19 cellular contexts compared by ENCODE assay signal in the genomic region with DNA sequence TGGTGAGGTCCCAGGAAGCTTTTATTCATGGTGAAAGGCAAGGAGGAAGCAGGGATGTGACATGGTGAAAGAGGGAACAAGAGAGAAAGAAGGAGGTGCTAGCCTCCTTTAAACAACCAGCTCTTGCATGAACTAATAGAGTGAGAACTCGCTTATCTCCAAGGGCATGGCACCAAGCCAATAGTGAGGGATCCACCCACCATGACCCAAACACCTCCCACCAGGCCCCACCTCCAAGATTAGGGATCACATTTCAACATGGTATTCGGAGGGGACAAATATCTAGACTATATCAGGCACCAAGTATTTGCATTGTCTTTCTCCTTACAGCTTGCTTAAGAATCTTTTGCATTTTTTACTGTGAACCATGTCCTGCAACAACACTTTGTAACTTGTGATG.
A peak's percentile ranks its signal among the peaks of the same experiment; 100 is the strongest.
DNase-seq lines count a peak whose midpoint lies in the region; ATAC-seq, FAIRE-seq and TF ChIP-seq lines count a peak whose summit lies in the region.
"Had no signal": no experiment of that assay in that cellular context is flagged by ENCODE, and none has a peak within 500 bp of the region (broad histone marks: within the 10 kb centered on the region; RNA-seq: fewer than 3 reads in every experiment).

No MANE protein-coding gene starts in this region.

- DNase-seq in NCI-H1417 (lab: John Stamatoyannopoulos, UW), result peak in 2 of 3 experiments; percentile 4 to 6
- DNase-seq in NCI-H1417 treated with DMSO at 0.1 percent for 48 hours (lab: John Stamatoyannopoulos, UW), result no peak
- DNase-seq in NCI-H2171 (lab: John Stamatoyannopoulos, UW), result peak; percentile 35
- peak; percentile 14 for DNase-seq in choroid plexus epithelial cell (ENCODE audit: low read depth)
- peak; percentile 52 to 71 (median 69) for DNase-seq in pancreas
- no peak for DNase-seq in ACHN
- no peak for DNase-seq in lower leg skin (ENCODE audit: low spot score in 2 of 2)
- DNase-seq in T-helper 9 cell, result no peak
- DNase-seq: activated CD4-positive, alpha-beta memory T cell treated with anti-CD3 and anti-CD28 coated beads, Interleukin-2, amount 10 ng/mL, durations not matched to agents 7 days and 5 days; CD8-positive, alpha-beta T cell; HCEC 1CT; NCI-H187 treated with DMSO at 0.1 percent for 48 hours; NK-92 treated with Interleukin-12 subunit alpha and Interleukin-12 subunit beta, amount 100 ng/mL, for 24 hours had no signal

- no peaks in the 10 kb centered on the region for H3K27me3 ChIP-seq in pancreas
- H3K27me3 ChIP-seq: heart right ventricle had no signal

- peaks cover 0 to 6% (median 5%) of the 10 kb centered on the region in 3 donors for H3K4me1 ChIP-seq in pancreas
- H3K4me1 ChIP-seq: A549, SJSA1 had no signal

- peak; percentile 78 to 95 (median 88) for ATAC-seq in pancreas
- ATAC-seq: A549; CD8-positive, alpha-beta T cell; esophagus mucosa; heart right ventricle had no signal

- intact Hi-C loops in pancreas (cut with DNase I), result no loop called here
- intact Hi-C loops in lower leg skin (cut with DNase I; ENCODE audit: low total_unique reads), result no loop called here

- no peak for FAIRE-seq in pancreas (lab: Jason Lieb, UNC)
- FAIRE-seq: A549, colon, GM12891 had no signal

- no peak overlapping the region for H3K4me3 ChIP-seq in choroid plexus epithelial cell (ENCODE audit: low read depth, low read length)
- H3K4me3 ChIP-seq in pancreas, result no peak overlapping the region
- no peak overlapping the region for H3K4me3 ChIP-seq in lower leg skin (ENCODE audit: low read depth, poor library complexity, severe bottlenecking)
- H3K4me3 ChIP-seq: A549, heart right ventricle, SJSA1 had no signal

- WGBS in pancreas, 2 donors, result 5 to 8% methylated on average over 2 of the region's 2 CpGs
- 3 to 25% methylated on average over 2 of the region's 2 CpGs for WGBS in lower leg skin, 2 donors

- in situ Hi-C loops in ACHN (cut with HindIII; ENCODE audit: low pct_ligation_motif_present, low pct_unique_long_range_greater_than_20kb, low sequenced_read_pairs), result no loop called here

- no peak overlapping the region for H3K27ac ChIP-seq in pancreas
- H3K27ac ChIP-seq: A549, heart right ventricle, SJSA1 had no signal

- H3K9me3 ChIP-seq in pancreas, result no peaks in the 10 kb centered on the region
- H3K9me3 ChIP-seq: A549, heart right ventricle, SJSA1 had no signal

- TF ChIP-seq CTCF in choroid plexus epithelial cell (conservative IDR thresholded peaks at IDR 0.05; ENCODE audit: low read depth, low read length) (no peak), pancreas (IDR thresholded peaks at IDR 0.05) (no peak), lower leg skin (IDR thresholded peaks at IDR 0.05) (no peak)

- no peaks in the 10 kb centered on the region for H3K36me3 ChIP-seq in pancreas
- H3K36me3 ChIP-seq: heart right ventricle, SJSA1 had no signal

- TF ChIP-seq POLR2A in lower leg skin (IDR thresholded peaks at IDR 0.05), result no peak

Comparison
In these comparisons a context has a peak if more than half of its experiments do, and no peak if none do; other contexts are left out.
1. DNase-seq: peak in NCI-H1417 (2 of 3), NCI-H2171 (single experiment), choroid plexus epithelial cell (single experiment) and pancreas (6 of 6); none in NCI-H1417 treated with DMSO at 0.1 percent for 48 hours (single experiment), ACHN (single experiment), lower leg skin (0 of 2) and T-helper 9 cell (single experiment).